In genomic region chr9:33117306-33117705, GRCh38 we compare ENCODE assay signal across 13 cellular contexts. TPM values are rescaled to one million over a fixed set of nuclear protein-coding genes. Genes with fewer than 3 reads are reported as not detected.
DNase-seq lines count a peak whose midpoint lies in the region; ATAC-seq and TF ChIP-seq lines count a peak whose summit lies in the region.
"Had no signal": no experiment of that assay in that cellular context is flagged by ENCODE, and none has a peak within 500 bp of the region (broad histone marks: within the 10 kb centered on the region; RNA-seq: fewer than 3 reads in every experiment).

No MANE protein-coding gene starts in this region.

- H3K4me1 ChIP-seq in CD8-positive, alpha-beta T cell (ENCODE audit: insufficient read depth, low read length): peaks cover 15% of the 10 kb centered on the region
- H3K4me1 ChIP-seq in neutrophil (ENCODE audit: control insufficient read depth in 1 of 2, insufficient read depth in 1 of 2, low read depth in 1 of 2, low read length in 1 of 2) (no peaks in the 10 kb centered on the region), aorta (ENCODE audit: control insufficient read depth in 1 of 2, insufficient read depth in 2 of 2, low read length in 2 of 2) (peaks cover 0 to 1% of the 10 kb centered on the region in 2 donors)
- H3K4me1 ChIP-seq: neural progenitor cell had no signal

- POLR2A ChIA-PET in CD8-positive, alpha-beta T cell (lab: Charles Lee): no interaction called here

- no peak overlapping the region for H3K27ac ChIP-seq in CD8-positive, alpha-beta T cell (ENCODE audit: low read depth, low read length)
- H3K27ac ChIP-seq in neutrophil (peak overlapping the region; percentile 14), aorta (ENCODE audit: low read depth in 1 of 2, low read length in 2 of 2) (no peak overlapping the region)
- H3K27ac ChIP-seq: neural progenitor cell had no signal

- no peak overlapping the region for H3K4me3 ChIP-seq in CD8-positive, alpha-beta T cell (ENCODE audit: low read depth, low read length)
- no peak overlapping the region for H3K4me3 ChIP-seq in neutrophil (ENCODE audit: low read depth in 1 of 2, low read length in 1 of 2)
- H3K4me3 ChIP-seq in aorta (ENCODE audit: low read length in 2 of 2): no peak overlapping the region
- H3K4me3 ChIP-seq: neural progenitor cell had no signal

- peak overlapping the region; percentile 11 for H3K27ac Mint-ChIP-seq in CD8-positive, alpha-beta T cell
- H3K27ac Mint-ChIP-seq: activated naive CD8-positive, alpha-beta T cell; neural progenitor cell had no signal

- H3K36me3 ChIP-seq in CD8-positive, alpha-beta T cell (ENCODE audit: insufficient read depth, low read length): peaks cover 11% of the 10 kb centered on the region
- H3K36me3 ChIP-seq in neutrophil (peaks cover 67% of the 10 kb centered on the region), aorta (ENCODE audit: control insufficient read depth in 1 of 2, insufficient read depth in 2 of 2, low read length in 1 of 2) (peaks cover 3 to 13% of the 10 kb centered on the region in 2 donors)
- H3K36me3 ChIP-seq: neural progenitor cell had no signal

- H3K36me3 Mint-ChIP-seq in CD8-positive, alpha-beta T cell: peaks cover 78% of the 10 kb centered on the region

- no peaks in the 10 kb centered on the region for H3K9me3 Mint-ChIP-seq in CD8-positive, alpha-beta T cell
- H3K9me3 Mint-ChIP-seq: neural progenitor cell had no signal

- no peaks in the 10 kb centered on the region for H3K9me3 ChIP-seq in CD8-positive, alpha-beta T cell (ENCODE audit: low read length)
- no peaks in the 10 kb centered on the region for H3K9me3 ChIP-seq in neutrophil
- H3K9me3 ChIP-seq in aorta (ENCODE audit: control insufficient read depth, low read length): no peaks in the 10 kb centered on the region

- H3K4me1 Mint-ChIP-seq in CD8-positive, alpha-beta T cell (ENCODE audit: low read depth): peaks cover 36% of the 10 kb centered on the region
- H3K4me1 Mint-ChIP-seq: neural progenitor cell had no signal

- no peak for ATAC-seq in CD8-positive, alpha-beta T cell
- ATAC-seq in GM18858 (IDR thresholded peaks at IDR 0.05; ENCODE audit: unreplicated experiment) (no peak), HG02973 (IDR thresholded peaks at IDR 0.05; ENCODE audit: unreplicated experiment) (no peak), aorta (ENCODE audit: low FRiP score) (no peak)

- no peak for TF ChIP-seq CTCF in CD8-positive, alpha-beta T cell (IDR thresholded peaks at IDR 0.05)
- no peak for TF ChIP-seq CTCF in neutrophil (IDR thresholded peaks at IDR 0.05)

- intact Hi-C loops in CD8-positive, alpha-beta T cell (cut with DNase I, micrococcal nuclease): loop anchor here in 1 of 2 experiments (10.0 kb wide), 1 partner anchor 47 kb away; the partner anchor contains the start of gene B4GALT1
- intact Hi-C loops in aorta (cut with DNase I): no loop called here

- no peak for DNase-seq in CD8-positive, alpha-beta T cell
- peak; percentile 6 for DNase-seq in OCI-M1 (lab: John Stamatoyannopoulos, UW)
- DNase-seq in epidermal melanocyte (ENCODE audit: insufficient read length, low spot score): peak; percentile 51
- no peak for DNase-seq in stimulated activated naive CD4-positive, alpha-beta T cell treated with Interleukin-2 at 50 U/mL for 16 hours (lab: John Stamatoyannopoulos, UW)
- no peak for DNase-seq in aorta
- DNase-seq: GF-D8, glutamatergic neuron, NCI-H1694 treated with DMSO at 0.1 percent for 48 hours had no signal

- H3K4me3 Mint-ChIP-seq in CD8-positive, alpha-beta T cell: no peak overlapping the region
- H3K4me3 Mint-ChIP-seq: activated naive CD8-positive, alpha-beta T cell; neural progenitor cell had no signal

- CTCF ChIA-PET in CD8-positive, alpha-beta T cell (lab: Charles Lee): interaction anchor here (0.9 to 1.2 kb wide), 3 partner anchors 24 to 59 kb away, joined by 3 to 4 read pairs (median 3); no protein-coding TSS in a partner anchor

- WGBS in aorta, 2 donors: 0 to 8% methylated on average over 1 of the region's 1 CpG

- H3K27me3 ChIP-seq in CD8-positive, alpha-beta T cell (ENCODE audit: insufficient read depth, low read length): no peaks in the 10 kb centered on the region
- H3K27me3 ChIP-seq in neutrophil: no peaks in the 10 kb centered on the region
- no peaks in the 10 kb centered on the region for H3K27me3 ChIP-seq in aorta (ENCODE audit: control insufficient read depth in 1 of 2, insufficient read depth in 2 of 2, low read length in 1 of 2)
- H3K27me3 ChIP-seq: neural progenitor cell had no signal

- H3K27me3 Mint-ChIP-seq in CD8-positive, alpha-beta T cell (ENCODE audit: low read depth): no peaks in the 10 kb centered on the region
- H3K27me3 Mint-ChIP-seq: activated naive CD8-positive, alpha-beta T cell had no signal

RNA-seq across cellular contexts. Expression of gene SMU1, which starts 40.8 kb away (rescaled TPM):
- total RNA-seq in CD8-positive, alpha-beta T cell: 10 to 100 TPM; 29.2 to 30.0 TPM
- 10 to 100 TPM; 15.8 to 18.7 TPM for total RNA-seq in aorta
- polyA plus RNA-seq in aorta: 1 to 10 TPM; 8.3 to 8.5 TPM

RNA-seq across cellular contexts. Expression of gene B4GALT1, which starts 49.8 kb away (rescaled TPM):
- total RNA-seq in CD8-positive, alpha-beta T cell: 100 to 1,000 TPM; 139 to 140 TPM
- total RNA-seq in aorta: 10 to 100 TPM; 74.5 to 95.6 TPM
- 10 to 100 TPM; 15.2 to 36.0 TPM for polyA plus RNA-seq in aorta

Comparison
In these comparisons a context has a peak if more than half of its experiments do, and no peak if none do; other contexts are left out.
1. DNase-seq: peak in OCI-M1 (single experiment) and epidermal melanocyte (single experiment); none in CD8-positive, alpha-beta T cell (0 of 7), stimulated activated naive CD4-positive, alpha-beta T cell treated with Interleukin-2 at 50 U/mL for 16 hours (single experiment) and aorta (0 of 2).